In the genomic region with DNA sequence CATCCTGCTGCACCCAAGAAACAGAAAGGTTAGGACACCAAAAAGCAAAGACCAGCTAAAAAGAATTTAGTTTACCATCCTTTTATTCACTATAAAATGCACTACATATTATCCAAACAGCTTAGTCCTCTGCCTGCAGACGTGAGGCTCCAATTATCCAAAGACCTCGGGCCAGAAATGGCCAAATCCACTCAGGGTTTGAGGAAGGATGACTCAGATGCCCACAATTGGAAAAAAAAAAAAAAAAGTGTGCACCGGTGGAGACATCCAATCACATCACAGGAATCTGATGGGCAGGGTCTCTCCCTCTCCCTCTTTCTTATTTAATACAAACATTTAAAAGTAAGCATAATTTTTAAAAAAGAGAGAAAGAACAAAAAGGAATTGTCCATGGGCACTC, we compare ENCODE assay signal across 25 cellular contexts.
DNase-seq lines count a peak whose midpoint lies in the region; FAIRE-seq and TF ChIP-seq lines count a peak whose summit lies in the region.
"Had no signal": no experiment of that assay in that cellular context is flagged by ENCODE, and none has a peak within 500 bp of the region (broad histone marks: within the 10 kb centered on the region; RNA-seq: fewer than 3 reads in every experiment).

No MANE protein-coding gene starts in this region.

- TF ChIP-seq POLR2A in esophagus muscularis mucosa (IDR thresholded peaks at IDR 0.05; ENCODE audit: low read depth) = no peak

- no peaks in the 10 kb centered on the region for H3K9me3 ChIP-seq in fibroblast of lung (ENCODE audit: control insufficient read depth, insufficient read depth, low read depth, low read length)
- H3K9me3 ChIP-seq in esophagus muscularis mucosa = no peaks in the 10 kb centered on the region
- H3K9me3 ChIP-seq: pancreas, SJSA1, spleen, upper lobe of left lung had no signal

- no peak overlapping the region for H3K27ac ChIP-seq in fibroblast of lung (ENCODE audit: insufficient read depth, low read length)
- H3K27ac ChIP-seq in esophagus muscularis mucosa (replicated peaks in 1 of 4) = no peak overlapping the region
- H3K27ac ChIP-seq: dorsolateral prefrontal cortex, pancreas, SJSA1, spleen, upper lobe of left lung had no signal

- H3K9ac ChIP-seq in fibroblast of lung (ENCODE audit: insufficient read depth, low read length) = no peak overlapping the region

- H3K4me2 ChIP-seq in fibroblast of lung (ENCODE audit: extremely low read depth, insufficient read depth, low read length) = no peak overlapping the region

- intact Hi-C loops in esophagus muscularis mucosa (cut with DNase I) = no loop called here

- H3K27me3 ChIP-seq in fibroblast of lung (ENCODE audit: control insufficient read depth, insufficient read depth, low read length) = no peaks in the 10 kb centered on the region
- H3K27me3 ChIP-seq in esophagus muscularis mucosa = no peaks in the 10 kb centered on the region
- H3K27me3 ChIP-seq: dorsolateral prefrontal cortex, pancreas, SJSA1, upper lobe of left lung had no signal

- 57% methylated on average over 3 of the region's 3 CpGs for WGBS in esophagus muscularis mucosa

- no peak for FAIRE-seq in urothelium cell line (lab: Jason Lieb, UNC)
- FAIRE-seq: G401.6, HTR-8/SVneo, pancreas had no signal

- no peak for TF ChIP-seq EP300 in esophagus muscularis mucosa (IDR thresholded peaks at IDR 0.05)

- H3K4me3 ChIP-seq in fibroblast of lung (replicated peaks in 1 of 4; ENCODE audit: control extremely low read depth in 1 of 4, insufficient read depth in 1 of 4, low read depth in 3 of 4, low read length in 4 of 4) (no peak overlapping the region), esophagus muscularis mucosa (no peak overlapping the region)
- H3K4me3 ChIP-seq: dorsolateral prefrontal cortex, pancreas, SJSA1, spleen, upper lobe of left lung had no signal

- no peaks in the 10 kb centered on the region for H3K79me2 ChIP-seq in fibroblast of lung (ENCODE audit: control insufficient read depth, insufficient read depth, low read length)

- DNase-seq in ELR (ENCODE audit: low read depth) (peak; percentile 51), M059J (ENCODE audit: low read depth) (peak; percentile 53), fibroblast of lung (ENCODE audit: low read depth in 2 of 2) (peak; percentile 31 to 58), urothelium cell line (ENCODE audit: low spot score) (peak; percentile 41), esophagus muscularis mucosa (ENCODE audit: extremely low spot score) (no peak), NCI-H1092 treated with DMSO at 0.1 percent for 48 hours (lab: John Stamatoyannopoulos, UW) (no peak)
- DNase-seq in activated CD8-positive, alpha-beta memory T cell treated with anti-CD3 and anti-CD28 coated beads, Interleukin-2, amount 50 U/mL, for 4 hours = no peak
- DNase-seq: activated CD4-positive, alpha-beta T cell treated with anti-CD3 and anti-CD28 coated beads, Interleukin-2, amount 50 U/mL, for 48 hours; activated effector memory CD4-positive, alpha-beta T cell treated with Interleukin-2 at 50 U/mL for 16 hours; activated naive CD8-positive, alpha-beta T cell treated with anti-CD3 and anti-CD28 coated beads, Interleukin-2, amount 10 ng/mL, durations not matched to agents 7 days and 5 days; CD4-positive, alpha-beta memory T cell; dorsolateral prefrontal cortex; H7; head of caudate nucleus; KBM-7; NCI-H446; NCI-H774; pancreas; right cardiac atrium; spleen; T-cell; upper lobe of left lung had no signal

- H3K36me3 ChIP-seq in fibroblast of lung (ENCODE audit: control insufficient read depth, insufficient read depth, low read length) (no peaks in the 10 kb centered on the region), esophagus muscularis mucosa (no peaks in the 10 kb centered on the region)
- H3K36me3 ChIP-seq: pancreas, SJSA1, spleen, upper lobe of left lung had no signal

- H2AFZ ChIP-seq in fibroblast of lung (ENCODE audit: low read length) = no peak overlapping the region

- no peaks in the 10 kb centered on the region for H4K20me1 ChIP-seq in fibroblast of lung (ENCODE audit: control insufficient read depth, extremely low read depth, insufficient read depth, low read length)

- H3K4me1 ChIP-seq in fibroblast of lung (ENCODE audit: control insufficient read depth, extremely low read depth, insufficient read depth, low read length) = peaks cover 2% of the 10 kb centered on the region
- H3K4me1 ChIP-seq in esophagus muscularis mucosa = no peaks in the 10 kb centered on the region
- H3K4me1 ChIP-seq: pancreas, upper lobe of left lung had no signal

- TF ChIP-seq CTCF in fibroblast of lung (conservative IDR thresholded peaks at IDR 0.05 in 1 of 2, IDR thresholded peaks at IDR 0.05 in 1 of 2; ENCODE audit: low read depth in 1 of 2, low read length in 2 of 2) = no peak
- TF ChIP-seq CTCF in esophagus muscularis mucosa (IDR thresholded peaks at IDR 0.05) = no peak

Comparison
In these comparisons a context has a peak if more than half of its experiments do, and no peak if none do; other contexts are left out.
1. DNase-seq: peak in ELR (single experiment), M059J (single experiment), fibroblast of lung (2 of 2) and urothelium cell line (single experiment); none in activated CD8-positive, alpha-beta memory T cell treated with anti-CD3 and anti-CD28 coated beads, Interleukin-2, amount 50 U/mL, for 4 hours (single experiment), esophagus muscularis mucosa (single experiment) and NCI-H1092 treated with DMSO at 0.1 percent for 48 hours (single experiment).